ENCODE assay signal across 34 cellular contexts in genomic region chr14:30088620-30089019, GRCh38.
"Had no signal": no experiment of that assay in that cellular context is flagged by ENCODE, and none has a peak within 500 bp of the region (broad histone marks: within the 10 kb centered on the region; RNA-seq: fewer than 3 reads in every experiment).

No MANE protein-coding gene starts in this region.

- DNase-seq: activated effector memory CD4-positive, alpha-beta T cell treated with anti-CD3 and anti-CD28 coated beads, Interleukin-2, amount 50 U/mL, for 16 hours; activated effector memory CD4-positive, alpha-beta T cell treated with Interleukin-2 at 50 U/mL for 16 hours; activated gamma-delta T cell; activated gamma-delta T cell treated with Interleukin-2 at 50 U/mL for 16 hours; activated naive CD4-positive, alpha-beta T cell; activated naive CD4-positive, alpha-beta T cell treated with anti-CD3 and anti-CD28 coated beads for 36 hours; activated naive CD4-positive, alpha-beta T cell treated with anti-CD3 and anti-CD28 coated beads, Interleukin-2, amount 10 ng/mL, durations not matched to agents 7 days and 5 days; activated naive CD4-positive, alpha-beta T cell treated with anti-CD3 and anti-CD28 coated beads, Interleukin-2, amount 50 U/mL, for 16 hours; activated naive CD4-positive, alpha-beta T cell treated with Interleukin-2 at 50 U/mL for 16 hours; activated naive CD8-positive, alpha-beta T cell treated with anti-CD3 and anti-CD28 coated beads for 36 hours; activated naive CD8-positive, alpha-beta T cell treated with anti-CD3 and anti-CD28 coated beads, Interleukin-2, amount 10 ng/mL, durations not matched to agents 7 days and 5 days; activated naive CD8-positive, alpha-beta T cell treated with anti-CD3 and anti-CD28 coated beads, Interleukin-2, amount 50 U/mL, for 24 hours; activated T-cell treated with anti-CD3 and anti-CD28 coated beads, Interleukin-2, amount 50 U/mL, for 1 hour; activated T-cell treated with anti-CD3 and anti-CD28 coated beads, Interleukin-2, amount 50 U/mL, for 24 hours; activated T-cell treated with anti-CD3 and anti-CD28 coated beads, Interleukin-2, amount 50 U/mL, for 4 hours; activated T-cell treated with anti-CD3 and anti-CD28 coated beads, Interleukin-2, amount 50 U/mL, for 48 hours; activated T-cell treated with anti-CD3 and anti-CD28 coated beads, Interleukin-2, amount 50 U/mL, for 72 hours; adrenal gland; amniotic stem cell; amygdala; anterior cingulate cortex; aorta; body of pancreas; brain microvascular endothelial cell; caudate nucleus; central memory CD4-positive, alpha-beta T cell; cerebellar nuclear complex had no signal

- H3K4me3 ChIP-seq: adrenal gland, ascending aorta, body of pancreas, breast epithelium, cardiac muscle cell had no signal

- H3K36me3 ChIP-seq: adrenal gland, ascending aorta, brain microvascular endothelial cell, breast epithelium, cardiac muscle cell had no signal

- ATAC-seq: activated naive CD4-positive, alpha-beta T cell treated with anti-CD3 and anti-CD28 coated beads, Interleukin-2, amount 50 U/mL, for 72 hours; activated naive CD8-positive, alpha-beta T cell treated with anti-CD3 and anti-CD28 coated beads, Interleukin-2, amount 50 U/mL, for 24 hours; activated T-cell treated with anti-CD3 and anti-CD28 coated beads, Interleukin-2, amount 50 U/mL, for 4 hours; activated T-cell treated with anti-CD3 and anti-CD28 coated beads, Interleukin-2, amount 50 U/mL, for 72 hours; activated T-helper 17 cell treated with anti-CD3 and anti-CD28 coated beads, Interleukin-2, amount 50 U/mL, for 72 hours; body of pancreas had no signal

- H3K27ac ChIP-seq: adrenal gland, ascending aorta, body of pancreas, brain microvascular endothelial cell, breast epithelium, cardiac muscle cell had no signal

- FAIRE-seq: astrocyte, bronchial epithelial cell had no signal

- H3K27me3 ChIP-seq: adrenal gland, ascending aorta, body of pancreas, brain microvascular endothelial cell, breast epithelium, cardiac muscle cell had no signal

- H3K4me1 ChIP-seq: adrenal gland, ascending aorta, body of pancreas, breast epithelium had no signal
